In the genomic region with DNA sequence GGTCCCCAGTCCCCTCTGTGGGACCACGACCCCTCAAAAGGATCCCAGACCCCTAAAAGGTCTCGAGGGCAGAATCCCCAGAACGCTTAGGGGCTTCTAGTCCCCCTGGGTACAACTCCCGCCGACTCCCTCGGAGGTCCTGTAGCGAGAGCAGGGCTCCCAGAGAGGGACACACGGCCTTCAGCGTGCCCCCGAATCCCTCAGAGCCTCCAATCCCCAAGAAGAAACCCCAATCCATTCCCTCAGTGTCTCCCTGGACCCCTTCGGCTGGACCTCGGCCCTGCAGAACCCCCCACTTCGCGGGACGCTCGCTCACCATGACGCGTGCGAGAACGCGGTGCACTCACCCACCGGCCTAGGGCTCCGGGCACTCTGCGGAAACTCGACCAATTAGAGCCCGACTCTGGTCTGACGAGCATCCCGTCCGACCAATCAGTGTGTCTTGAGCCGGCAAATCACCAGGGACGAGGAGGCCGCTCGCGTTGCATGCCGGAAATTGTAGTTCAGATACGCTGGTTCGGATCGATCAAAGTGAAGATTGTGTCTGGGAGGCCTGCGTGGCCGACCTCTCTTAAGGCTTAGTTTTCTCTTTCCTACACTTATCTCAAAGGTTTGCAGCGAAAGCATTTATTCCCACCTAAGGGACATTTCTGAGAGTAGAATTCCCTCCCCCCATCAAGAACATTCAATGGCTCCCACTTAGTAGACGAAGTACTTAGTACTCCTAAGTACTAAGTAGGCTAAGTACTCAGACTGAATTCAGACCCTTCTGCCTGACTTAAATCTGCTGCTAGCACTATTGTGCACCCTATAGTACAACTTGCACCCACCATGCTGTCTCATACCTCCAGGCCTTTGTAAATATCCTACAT, we compare ENCODE assay signal across 1 cellular context.
TF ChIP-seq lines count a peak whose summit lies in the region.

A gene (minus strand): TSS at position 369 of the 872 bp plus-strand sequence. CDS start 50 bp downstream, at position 319.

TF ChIP-seq in HepG2, 621 proteins besides CTCF, POLR2A, EP300 and RAD21 (continued from another document and continues in another):
- TF ChIP-seq GATAD2A (CRISPR knock-in tag; IDR thresholded peaks at IDR 0.05) = peak; percentile 38; the same call in 1 of the 2 replicates
- TF ChIP-seq ZSCAN29 (CRISPR knock-in tag; conservative IDR thresholded peaks at IDR 0.05) = 0 out of 2 replicates have a peak, but pooled peaks have one; percentile 41
- TF ChIP-seq ZSCAN9 (CRISPR knock-in tag; IDR thresholded peaks at IDR 0.05; ENCODE audit: borderline replicate concordance) = no peak
- peak; percentile 55; the same call in 1 of the 2 replicates for TF ChIP-seq ETV6 (CRISPR knock-in tag; conservative IDR thresholded peaks at IDR 0.05)
- peak; percentile 77; the same call in 1 of the 2 replicates for TF ChIP-seq ZFP90 (CRISPR knock-in tag; IDR thresholded peaks at IDR 0.05; ENCODE audit: borderline replicate concordance)
- TF ChIP-seq, protein P1, sequence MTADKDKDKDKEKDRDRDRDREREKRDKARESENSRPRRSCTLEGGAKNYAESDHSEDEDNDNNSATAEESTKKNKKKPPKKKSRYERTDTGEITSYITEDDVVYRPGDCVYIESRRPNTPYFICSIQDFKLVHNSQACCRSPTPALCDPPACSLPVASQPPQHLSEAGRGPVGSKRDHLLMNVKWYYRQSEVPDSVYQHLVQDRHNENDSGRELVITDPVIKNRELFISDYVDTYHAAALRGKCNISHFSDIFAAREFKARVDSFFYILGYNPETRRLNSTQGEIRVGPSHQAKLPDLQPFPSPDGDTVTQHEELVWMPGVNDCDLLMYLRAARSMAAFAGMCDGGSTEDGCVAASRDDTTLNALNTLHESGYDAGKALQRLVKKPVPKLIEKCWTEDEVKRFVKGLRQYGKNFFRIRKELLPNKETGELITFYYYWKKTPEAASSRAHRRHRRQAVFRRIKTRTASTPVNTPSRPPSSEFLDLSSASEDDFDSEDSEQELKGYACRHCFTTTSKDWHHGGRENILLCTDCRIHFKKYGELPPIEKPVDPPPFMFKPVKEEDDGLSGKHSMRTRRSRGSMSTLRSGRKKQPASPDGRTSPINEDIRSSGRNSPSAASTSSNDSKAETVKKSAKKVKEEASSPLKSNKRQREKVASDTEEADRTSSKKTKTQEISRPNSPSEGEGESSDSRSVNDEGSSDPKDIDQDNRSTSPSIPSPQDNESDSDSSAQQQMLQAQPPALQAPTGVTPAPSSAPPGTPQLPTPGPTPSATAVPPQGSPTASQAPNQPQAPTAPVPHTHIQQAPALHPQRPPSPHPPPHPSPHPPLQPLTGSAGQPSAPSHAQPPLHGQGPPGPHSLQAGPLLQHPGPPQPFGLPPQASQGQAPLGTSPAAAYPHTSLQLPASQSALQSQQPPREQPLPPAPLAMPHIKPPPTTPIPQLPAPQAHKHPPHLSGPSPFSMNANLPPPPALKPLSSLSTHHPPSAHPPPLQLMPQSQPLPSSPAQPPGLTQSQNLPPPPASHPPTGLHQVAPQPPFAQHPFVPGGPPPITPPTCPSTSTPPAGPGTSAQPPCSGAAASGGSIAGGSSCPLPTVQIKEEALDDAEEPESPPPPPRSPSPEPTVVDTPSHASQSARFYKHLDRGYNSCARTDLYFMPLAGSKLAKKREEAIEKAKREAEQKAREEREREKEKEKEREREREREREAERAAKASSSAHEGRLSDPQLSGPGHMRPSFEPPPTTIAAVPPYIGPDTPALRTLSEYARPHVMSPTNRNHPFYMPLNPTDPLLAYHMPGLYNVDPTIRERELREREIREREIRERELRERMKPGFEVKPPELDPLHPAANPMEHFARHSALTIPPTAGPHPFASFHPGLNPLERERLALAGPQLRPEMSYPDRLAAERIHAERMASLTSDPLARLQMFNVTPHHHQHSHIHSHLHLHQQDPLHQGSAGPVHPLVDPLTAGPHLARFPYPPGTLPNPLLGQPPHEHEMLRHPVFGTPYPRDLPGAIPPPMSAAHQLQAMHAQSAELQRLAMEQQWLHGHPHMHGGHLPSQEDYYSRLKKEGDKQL (CRISPR knock-in tag; IDR thresholded peaks at IDR 0.05; ENCODE audit: low read depth) = no peak
- TF ChIP-seq HDAC2 (CRISPR knock-in tag; IDR thresholded peaks at IDR 0.05) = peak; percentile 53; the same call in 1 of the 2 replicates
- TF ChIP-seq ZNF234 (CRISPR knock-in tag; conservative IDR thresholded peaks at IDR 0.05) = no peak
- peak; percentile 81; the same call in 1 of the 2 replicates for TF ChIP-seq ARHGAP35 (CRISPR knock-in tag; IDR thresholded peaks at IDR 0.05; ENCODE audit: borderline replicate concordance)
- no peak for TF ChIP-seq ZNF616 (CRISPR knock-in tag; IDR thresholded peaks at IDR 0.05; ENCODE audit: low read depth)
- peak; percentile 97 for TF ChIP-seq ZNF143 (CRISPR knock-in tag; IDR thresholded peaks at IDR 0.05)
- TF ChIP-seq ZNF547 (CRISPR knock-in tag; IDR thresholded peaks at IDR 0.05) = peak; percentile 73
- no peak for TF ChIP-seq FOXK2 (IDR thresholded peaks at IDR 0.05)
- TF ChIP-seq NCOR1 (IDR thresholded peaks at IDR 0.05; ENCODE audit: borderline replicate concordance, low read length) = no peak
- TF ChIP-seq MYC (CRISPR knock-in tag; IDR thresholded peaks at IDR 0.05; ENCODE audit: borderline replicate concordance) = peak; percentile 85
- peak; percentile 82 for TF ChIP-seq RBFOX2 (IDR thresholded peaks at IDR 0.05; ENCODE audit: low read depth, low read length)
- TF ChIP-seq RCOR2 (CRISPR knock-in tag; IDR thresholded peaks at IDR 0.05) = 0 out of 2 replicates have a peak, but pooled peaks have one; percentile 18
- TF ChIP-seq KLF9 (CRISPR knock-in tag; IDR thresholded peaks at IDR 0.05; ENCODE audit: low read depth) = no peak
- 0 out of 2 replicates have a peak, but pooled peaks have one; percentile 24 for TF ChIP-seq KLF12 (CRISPR knock-in tag; IDR thresholded peaks at IDR 0.05; ENCODE audit: borderline replicate concordance)
- TF ChIP-seq MAFF (IDR thresholded peaks at IDR 0.05; ENCODE audit: low read depth, low read length) = 0 out of 2 replicates have a peak, but pooled peaks have one; percentile 1
- TF ChIP-seq ZSCAN30 (CRISPR knock-in tag; IDR thresholded peaks at IDR 0.05) = 0 out of 2 replicates have a peak, but pooled peaks have one; percentile 51
- TF ChIP-seq, protein P2, sequence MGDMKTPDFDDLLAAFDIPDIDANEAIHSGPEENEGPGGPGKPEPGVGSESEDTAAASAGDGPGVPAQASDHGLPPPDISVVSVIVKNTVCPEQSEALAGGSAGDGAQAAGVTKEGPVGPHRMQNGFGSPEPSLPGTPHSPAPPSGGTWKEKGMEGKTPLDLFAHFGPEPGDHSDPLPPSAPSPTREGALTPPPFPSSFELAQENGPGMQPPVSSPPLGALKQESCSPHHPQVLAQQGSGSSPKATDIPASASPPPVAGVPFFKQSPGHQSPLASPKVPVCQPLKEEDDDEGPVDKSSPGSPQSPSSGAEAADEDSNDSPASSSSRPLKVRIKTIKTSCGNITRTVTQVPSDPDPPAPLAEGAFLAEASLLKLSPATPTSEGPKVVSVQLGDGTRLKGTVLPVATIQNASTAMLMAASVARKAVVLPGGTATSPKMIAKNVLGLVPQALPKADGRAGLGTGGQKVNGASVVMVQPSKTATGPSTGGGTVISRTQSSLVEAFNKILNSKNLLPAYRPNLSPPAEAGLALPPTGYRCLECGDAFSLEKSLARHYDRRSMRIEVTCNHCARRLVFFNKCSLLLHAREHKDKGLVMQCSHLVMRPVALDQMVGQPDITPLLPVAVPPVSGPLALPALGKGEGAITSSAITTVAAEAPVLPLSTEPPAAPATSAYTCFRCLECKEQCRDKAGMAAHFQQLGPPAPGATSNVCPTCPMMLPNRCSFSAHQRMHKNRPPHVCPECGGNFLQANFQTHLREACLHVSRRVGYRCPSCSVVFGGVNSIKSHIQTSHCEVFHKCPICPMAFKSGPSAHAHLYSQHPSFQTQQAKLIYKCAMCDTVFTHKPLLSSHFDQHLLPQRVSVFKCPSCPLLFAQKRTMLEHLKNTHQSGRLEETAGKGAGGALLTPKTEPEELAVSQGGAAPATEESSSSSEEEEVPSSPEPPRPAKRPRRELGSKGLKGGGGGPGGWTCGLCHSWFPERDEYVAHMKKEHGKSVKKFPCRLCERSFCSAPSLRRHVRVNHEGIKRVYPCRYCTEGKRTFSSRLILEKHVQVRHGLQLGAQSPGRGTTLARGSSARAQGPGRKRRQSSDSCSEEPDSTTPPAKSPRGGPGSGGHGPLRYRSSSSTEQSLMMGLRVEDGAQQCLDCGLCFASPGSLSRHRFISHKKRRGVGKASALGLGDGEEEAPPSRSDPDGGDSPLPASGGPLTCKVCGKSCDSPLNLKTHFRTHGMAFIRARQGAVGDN (CRISPR knock-in tag; IDR thresholded peaks at IDR 0.05) = peak; percentile 89
- TF ChIP-seq HHEX (CRISPR knock-in tag; IDR thresholded peaks at IDR 0.05) = no peak
- TF ChIP-seq, protein P3, sequence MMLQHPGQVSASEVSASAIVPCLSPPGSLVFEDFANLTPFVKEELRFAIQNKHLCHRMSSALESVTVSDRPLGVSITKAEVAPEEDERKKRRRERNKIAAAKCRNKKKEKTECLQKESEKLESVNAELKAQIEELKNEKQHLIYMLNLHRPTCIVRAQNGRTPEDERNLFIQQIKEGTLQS (CRISPR knock-in tag; IDR thresholded peaks at IDR 0.05) = 0 out of 2 replicates have a peak, but pooled peaks have one; percentile 48
- TF ChIP-seq NFYB (CRISPR knock-in tag; IDR thresholded peaks at IDR 0.05) = peak; percentile 100
- TF ChIP-seq SMAD9 (CRISPR knock-in tag; IDR thresholded peaks at IDR 0.05) = no peak
- no peak for TF ChIP-seq NR2F6 (IDR thresholded peaks at IDR 0.05)
- TF ChIP-seq NR2F6 (CRISPR knock-in tag; IDR thresholded peaks at IDR 0.05) = 0 out of 2 replicates have a peak, but pooled peaks have one; percentile 19
- peak; percentile 90 for TF ChIP-seq HCFC1 (IDR thresholded peaks at IDR 0.05; ENCODE audit: low read depth, low read length)
- TF ChIP-seq HDAC1 (CRISPR knock-in tag; IDR thresholded peaks at IDR 0.05) = peak; percentile 41; the same call in 1 of the 2 replicates
- TF ChIP-seq PHB2 (IDR thresholded peaks at IDR 0.05; ENCODE audit: partially characterized antibody) = no peak
- no peak for TF ChIP-seq STAG1 (CRISPR knock-in tag; IDR thresholded peaks at IDR 0.05)
- peak; percentile 56; the same call in 1 of the 2 replicates for TF ChIP-seq PHF20 (CRISPR knock-in tag; IDR thresholded peaks at IDR 0.05)
- TF ChIP-seq, protein P4, sequence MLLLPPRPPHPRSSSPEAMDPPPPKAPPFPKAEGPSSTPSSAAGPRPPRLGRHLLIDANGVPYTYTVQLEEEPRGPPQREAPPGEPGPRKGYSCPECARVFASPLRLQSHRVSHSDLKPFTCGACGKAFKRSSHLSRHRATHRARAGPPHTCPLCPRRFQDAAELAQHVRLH (CRISPR knock-in tag; IDR thresholded peaks at IDR 0.05; ENCODE audit: borderline replicate concordance, low read depth) = peak; percentile 73; the same call in 1 of the 2 replicates
- no peak for TF ChIP-seq SP1 (IDR thresholded peaks at IDR 0.05)
- peak; percentile 41 for TF ChIP-seq SP1 (CRISPR knock-in tag; IDR thresholded peaks at IDR 0.05)
- TF ChIP-seq, protein P5, sequence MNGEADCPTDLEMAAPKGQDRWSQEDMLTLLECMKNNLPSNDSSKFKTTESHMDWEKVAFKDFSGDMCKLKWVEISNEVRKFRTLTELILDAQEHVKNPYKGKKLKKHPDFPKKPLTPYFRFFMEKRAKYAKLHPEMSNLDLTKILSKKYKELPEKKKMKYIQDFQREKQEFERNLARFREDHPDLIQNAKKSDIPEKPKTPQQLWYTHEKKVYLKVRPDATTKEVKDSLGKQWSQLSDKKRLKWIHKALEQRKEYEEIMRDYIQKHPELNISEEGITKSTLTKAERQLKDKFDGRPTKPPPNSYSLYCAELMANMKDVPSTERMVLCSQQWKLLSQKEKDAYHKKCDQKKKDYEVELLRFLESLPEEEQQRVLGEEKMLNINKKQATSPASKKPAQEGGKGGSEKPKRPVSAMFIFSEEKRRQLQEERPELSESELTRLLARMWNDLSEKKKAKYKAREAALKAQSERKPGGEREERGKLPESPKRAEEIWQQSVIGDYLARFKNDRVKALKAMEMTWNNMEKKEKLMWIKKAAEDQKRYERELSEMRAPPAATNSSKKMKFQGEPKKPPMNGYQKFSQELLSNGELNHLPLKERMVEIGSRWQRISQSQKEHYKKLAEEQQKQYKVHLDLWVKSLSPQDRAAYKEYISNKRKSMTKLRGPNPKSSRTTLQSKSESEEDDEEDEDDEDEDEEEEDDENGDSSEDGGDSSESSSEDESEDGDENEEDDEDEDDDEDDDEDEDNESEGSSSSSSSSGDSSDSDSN (CRISPR knock-in tag; IDR thresholded peaks at IDR 0.05) = no peak; the same call in 1 of the 2 replicates
- TF ChIP-seq, protein P6, sequence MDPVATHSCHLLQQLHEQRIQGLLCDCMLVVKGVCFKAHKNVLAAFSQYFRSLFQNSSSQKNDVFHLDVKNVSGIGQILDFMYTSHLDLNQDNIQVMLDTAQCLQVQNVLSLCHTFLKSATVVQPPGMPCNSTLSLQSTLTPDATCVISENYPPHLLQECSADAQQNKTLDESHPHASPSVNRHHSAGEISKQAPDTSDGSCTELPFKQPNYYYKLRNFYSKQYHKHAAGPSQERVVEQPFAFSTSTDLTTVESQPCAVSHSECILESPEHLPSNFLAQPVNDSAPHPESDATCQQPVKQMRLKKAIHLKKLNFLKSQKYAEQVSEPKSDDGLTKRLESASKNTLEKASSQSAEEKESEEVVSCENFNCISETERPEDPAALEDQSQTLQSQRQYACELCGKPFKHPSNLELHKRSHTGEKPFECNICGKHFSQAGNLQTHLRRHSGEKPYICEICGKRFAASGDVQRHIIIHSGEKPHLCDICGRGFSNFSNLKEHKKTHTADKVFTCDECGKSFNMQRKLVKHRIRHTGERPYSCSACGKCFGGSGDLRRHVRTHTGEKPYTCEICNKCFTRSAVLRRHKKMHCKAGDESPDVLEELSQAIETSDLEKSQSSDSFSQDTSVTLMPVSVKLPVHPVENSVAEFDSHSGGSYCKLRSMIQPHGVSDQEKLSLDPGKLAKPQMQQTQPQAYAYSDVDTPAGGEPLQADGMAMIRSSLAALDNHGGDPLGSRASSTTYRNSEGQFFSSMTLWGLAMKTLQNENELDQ (CRISPR knock-in tag; IDR thresholded peaks at IDR 0.05; ENCODE audit: borderline replicate concordance) = no peak
- TF ChIP-seq, protein P7, sequence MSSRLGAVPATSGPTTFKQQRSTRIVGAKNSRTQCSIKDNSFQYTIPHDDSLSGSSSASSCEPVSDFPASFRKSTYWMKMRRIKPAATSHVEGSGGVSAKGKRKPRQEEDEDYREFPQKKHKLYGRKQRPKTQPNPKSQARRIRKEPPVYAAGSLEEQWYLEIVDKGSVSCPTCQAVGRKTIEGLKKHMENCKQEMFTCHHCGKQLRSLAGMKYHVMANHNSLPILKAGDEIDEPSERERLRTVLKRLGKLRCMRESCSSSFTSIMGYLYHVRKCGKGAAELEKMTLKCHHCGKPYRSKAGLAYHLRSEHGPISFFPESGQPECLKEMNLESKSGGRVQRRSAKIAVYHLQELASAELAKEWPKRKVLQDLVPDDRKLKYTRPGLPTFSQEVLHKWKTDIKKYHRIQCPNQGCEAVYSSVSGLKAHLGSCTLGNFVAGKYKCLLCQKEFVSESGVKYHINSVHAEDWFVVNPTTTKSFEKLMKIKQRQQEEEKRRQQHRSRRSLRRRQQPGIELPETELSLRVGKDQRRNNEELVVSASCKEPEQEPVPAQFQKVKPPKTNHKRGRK (CRISPR knock-in tag; IDR thresholded peaks at IDR 0.05) = no peak
- TF ChIP-seq ZNF644 (CRISPR knock-in tag; IDR thresholded peaks at IDR 0.05; ENCODE audit: low read depth) = no peak
